In genomic region chr2:172427256-172427989, GRCh38 we compare ENCODE assay signal across 8 cellular contexts.
A peak's percentile ranks its signal among the peaks of the same experiment; 100 is the strongest.
DNase-seq lines count a peak whose midpoint lies in the region; ATAC-seq and TF ChIP-seq lines count a peak whose summit lies in the region.

Gene ITGA6 (plus strand): TSS chr2:172427586.

- CTCF ChIA-PET in HEK293T (lab: Yijun Ruan, JAX): interaction anchor here (0.7 to 2.4 kb wide), 3 partner anchors 31 to 194 kb away, joined by 3 to 13 read pairs (median 3); no protein-coding TSS in a partner anchor

- peak within 1 kb of the TSS; percentile 73 for H3K9ac ChIP-seq in BLaER1

- H3K9me3 ChIP-seq in BLaER1: no peaks in the 10 kb centered on the region

- POLR2A ChIA-PET in HEK293T (lab: Yijun Ruan, JAX): interaction anchor here (1.3 to 1.7 kb wide), 4 partner anchors 11 to 193 kb away, joined by 3 to 8 read pairs (median 4); no protein-coding TSS in a partner anchor

- DNase-seq in HEK293T (ENCODE audit: extremely low spot score) (peak; percentile 76), NCI-H748 (lab: John Stamatoyannopoulos, UW; ENCODE audit: unreplicated experiment) (peak; percentile 93), medulla oblongata (ENCODE audit: extremely low spot score) (peak; percentile 79)
- peak; percentile 53 to 58 for DNase-seq in activated CD8-positive, alpha-beta memory T cell treated with anti-CD3 and anti-CD28 coated beads for 4 hours (ENCODE audit: low read depth in 2 of 2)
- DNase-seq in effector CD8-positive, alpha-beta T cell (lab: John Stamatoyannopoulos, UW): peak; percentile 59
- peak; percentile 53 to 81 (median 59) for DNase-seq in stimulated activated CD4-positive, alpha-beta T cell treated with anti-CD3 and anti-CD28 coated beads, TNF-alpha, amount 100 ng/mL, for 24 hours (ENCODE audit: low read depth in 3 of 3)

- H3K4me3 ChIP-seq in BLaER1: peak within 1 kb of the TSS; percentile 85

- H3K27me3 ChIP-seq in BLaER1: no peaks in the 10 kb centered on the region

- ATAC-seq in GM21619 (IDR thresholded peaks at IDR 0.05; ENCODE audit: unreplicated experiment): no peak

- no peaks in the 10 kb centered on the region for H3K36me3 ChIP-seq in BLaER1

- peak within 1 kb of the TSS; percentile 94 for H3K4me2 ChIP-seq in BLaER1

- peaks cover 18% of the 10 kb centered on the region for H4K20me1 ChIP-seq in BLaER1

- peaks cover 40% of the 10 kb centered on the region for H3K4me1 ChIP-seq in BLaER1

- H3K27ac ChIP-seq in BLaER1: 0 out of 2 replicates have a peak within 1 kb of the TSS, but pooled peaks have one; percentile 27

TF ChIP-seq in HEK293T, 16 proteins besides CTCF, POLR2A, EP300 and RAD21:
- no peak for TF ChIP-seq BHLHE40 (IDR thresholded peaks at IDR 0.05; ENCODE audit: borderline replicate concordance)
- TF ChIP-seq L3MBTL2 (conservative IDR thresholded peaks at IDR 0.05): peak; percentile 43; the same call in 1 of the 2 replicates
- no peak for TF ChIP-seq SUZ12 (IDR thresholded peaks at IDR 0.05)
